In genomic region chr4:106287353-106287969, GRCh38 we compare ENCODE assay signal across 9 cellular contexts. TPM values are rescaled to one million over a fixed set of nuclear protein-coding genes. Genes with fewer than 3 reads are reported as not detected.
A peak's percentile ranks its signal among the peaks of the same experiment; 100 is the strongest.
DNase-seq lines count a peak whose midpoint lies in the region; TF ChIP-seq lines count a peak whose summit lies in the region.
"Had no signal": no experiment of that assay in that cellular context is flagged by ENCODE, and none has a peak within 500 bp of the region (broad histone marks: within the 10 kb centered on the region; RNA-seq: fewer than 3 reads in every experiment).

No MANE protein-coding gene starts in this region.

- no peaks in the 10 kb centered on the region for H3K79me2 ChIP-seq in neural progenitor cell (ENCODE audit: low read depth)

- no peak for TF ChIP-seq CTCF in prostate gland (IDR thresholded peaks at IDR 0.05)
- TF ChIP-seq CTCF in neural progenitor cell (IDR thresholded peaks at IDR 0.05): no peak

- H3K27me3 Mint-ChIP-seq in neural progenitor cell (ENCODE audit: insufficient read depth, low read depth): no peaks in the 10 kb centered on the region
- H3K27me3 Mint-ChIP-seq: activated B cell treated with CpG ODN at 0.5 μM for 24 hours had no signal

- H3K9ac ChIP-seq in neural progenitor cell: no peak overlapping the region

- no peaks in the 10 kb centered on the region for H3F3A ChIP-seq in neural progenitor cell (ENCODE audit: low read depth)

- no peak overlapping the region for H3K4me3 Mint-ChIP-seq in neural progenitor cell
- H3K4me3 Mint-ChIP-seq: activated B cell treated with CpG ODN at 0.5 μM for 24 hours had no signal

- no peak overlapping the region for H3K27ac ChIP-seq in prostate gland
- no peak overlapping the region for H3K27ac ChIP-seq in neural progenitor cell

- H3K4me2 ChIP-seq in neural progenitor cell: no peak overlapping the region

- H2AFZ ChIP-seq in neural progenitor cell (replicated peaks): no peak overlapping the region

- H3K27ac Mint-ChIP-seq in neural progenitor cell: no peak overlapping the region
- H3K27ac Mint-ChIP-seq: activated B cell treated with CpG ODN at 0.5 μM for 24 hours had no signal

- intact Hi-C loops in prostate gland (cut with DNase I): no loop called here

- H3K4me3 ChIP-seq in prostate gland (no peak overlapping the region), neural progenitor cell (no peak overlapping the region)

- H3K4me1 Mint-ChIP-seq in neural progenitor cell: no peaks in the 10 kb centered on the region
- H3K4me1 Mint-ChIP-seq: activated B cell treated with CpG ODN at 0.5 μM for 24 hours had no signal

- H3K27me3 ChIP-seq in prostate gland (replicated peaks; ENCODE audit: insufficient read depth): no peaks in the 10 kb centered on the region
- H3K27me3 ChIP-seq in neural progenitor cell: no peaks in the 10 kb centered on the region

- H3K9me3 ChIP-seq in prostate gland: no peaks in the 10 kb centered on the region
- no peaks in the 10 kb centered on the region for H3K9me3 ChIP-seq in neural progenitor cell (ENCODE audit: low read depth)

- H3K4me1 ChIP-seq in prostate gland (replicated peaks) (no peaks in the 10 kb centered on the region), neural progenitor cell (no peaks in the 10 kb centered on the region)

- peaks cover 6% of the 10 kb centered on the region for H3K36me3 Mint-ChIP-seq in neural progenitor cell

- no peaks in the 10 kb centered on the region for H4K20me1 ChIP-seq in neural progenitor cell (ENCODE audit: low read depth)

- H3K36me3 ChIP-seq in prostate gland: no peaks in the 10 kb centered on the region
- H3K36me3 ChIP-seq in neural progenitor cell: no peaks in the 10 kb centered on the region

- no peaks in the 10 kb centered on the region for H3K9me3 Mint-ChIP-seq in neural progenitor cell
- H3K9me3 Mint-ChIP-seq: activated B cell treated with CpG ODN at 0.5 μM for 24 hours had no signal

- DNase-seq in Daoy (ENCODE audit: low read depth) (peak; percentile 62), MV-4-11 (lab: John Stamatoyannopoulos, UW) (peak; percentile 72), dermis blood vessel endothelial cell (peak; percentile 87), myocyte (ENCODE audit: low read depth) (peak; percentile 41), prostate gland (ENCODE audit: low spot score) (no peak), neural progenitor cell (ENCODE audit: low spot score) (no peak), UCSD-AML1 (lab: John Stamatoyannopoulos, UW; ENCODE audit: unreplicated experiment) (no peak)
- DNase-seq in stimulated activated naive CD4-positive, alpha-beta T cell (lab: John Stamatoyannopoulos, UW): no peak
- DNase-seq: activated B cell treated with CpG ODN at 0.5 μM for 24 hours had no signal

- no peak for TF ChIP-seq POLR2A in prostate gland (IDR thresholded peaks at IDR 0.05)

RNA-seq across cellular contexts. Expression of gene TBCK, which starts 28.5 kb away (rescaled TPM):
- total RNA-seq in Daoy (2014; rRNA removed; shearing (Covaris generic)): 7.3 and 7.8 TPM in 2 replicates
- total RNA-seq in dermis blood vessel endothelial cell: 34.5 and 44.1 TPM in 2 replicates
- total RNA-seq in myocyte: 38.0 and 50.1 TPM in 2 replicates
- 17.1 TPM for polyA plus RNA-seq in myocyte (2012)
- total RNA-seq in prostate gland: 10 to 100 TPM; 29.8 to 32.3 TPM
- total RNA-seq in neural progenitor cell (ENCODE audit: low replicate concordance): 57.7 and 69.8 TPM in 2 replicates

RNA-seq across cellular contexts. Expression of gene AIMP1, which starts 28.9 kb away (rescaled TPM):
- 28.1 and 32.3 TPM in 2 replicates for total RNA-seq in Daoy (2014; rRNA removed; shearing (Covaris generic))
- total RNA-seq in dermis blood vessel endothelial cell: 21.3 and 29.4 TPM in 2 replicates
- total RNA-seq in myocyte: 32.5 and 43.9 TPM in 2 replicates
- polyA plus RNA-seq in myocyte (2012): 27.4 TPM
- total RNA-seq in prostate gland: 10 to 100 TPM; 20.5 to 32.4 TPM
- total RNA-seq in neural progenitor cell (ENCODE audit: low replicate concordance): 35.5 and 64.2 TPM in 2 replicates

Comparison
In these comparisons a context has a peak if more than half of its experiments do, and no peak if none do; other contexts are left out.
1. DNase-seq: peak in Daoy (single experiment), MV-4-11 (single experiment), dermis blood vessel endothelial cell (single experiment) and myocyte (single experiment); none in prostate gland (single experiment), neural progenitor cell (single experiment), stimulated activated naive CD4-positive, alpha-beta T cell (0 of 6) and UCSD-AML1 (single experiment).